Comparison of ENCODE assay signal across 1 cellular context in the genomic region with DNA sequence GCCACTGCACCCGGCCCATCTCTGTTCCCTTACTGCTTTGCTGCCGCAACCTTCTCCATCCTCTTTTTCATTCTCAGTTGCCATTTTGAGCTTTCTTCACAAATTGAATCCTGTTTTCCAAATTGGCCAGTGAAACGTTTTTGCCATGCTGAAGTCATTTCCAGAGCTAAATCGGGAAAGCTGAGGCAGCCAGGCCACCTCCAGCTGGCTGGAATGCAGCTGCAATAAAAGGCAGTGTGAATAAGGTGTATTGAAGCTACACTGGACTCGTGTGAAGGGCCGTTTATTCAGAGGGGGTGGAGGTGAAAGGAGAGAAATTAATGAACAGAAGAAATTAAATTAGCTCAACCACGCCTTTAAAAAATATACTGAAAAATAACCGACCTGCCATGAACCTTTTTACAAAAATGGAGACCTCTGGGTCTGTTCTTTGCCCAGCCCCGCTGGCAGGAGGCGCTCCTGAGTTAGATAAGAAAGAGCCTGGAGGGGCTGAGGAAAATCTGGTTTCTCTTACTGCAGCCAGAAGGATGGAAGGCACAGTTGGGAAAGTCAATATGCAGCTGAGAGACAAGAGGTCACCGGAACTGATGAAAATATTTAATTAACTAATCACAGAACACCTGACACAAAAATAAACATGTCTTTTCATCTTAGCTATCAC.
TF ChIP-seq lines count a peak whose summit lies in the region.

No MANE protein-coding gene starts in this region.

TF ChIP-seq in SK-N-SH treated with all-trans-retinoic acid at 6 μM for 48 hours, 23 proteins besides CTCF, POLR2A, EP300 and RAD21 (continued from another document):
- TF ChIP-seq, protein P1, sequence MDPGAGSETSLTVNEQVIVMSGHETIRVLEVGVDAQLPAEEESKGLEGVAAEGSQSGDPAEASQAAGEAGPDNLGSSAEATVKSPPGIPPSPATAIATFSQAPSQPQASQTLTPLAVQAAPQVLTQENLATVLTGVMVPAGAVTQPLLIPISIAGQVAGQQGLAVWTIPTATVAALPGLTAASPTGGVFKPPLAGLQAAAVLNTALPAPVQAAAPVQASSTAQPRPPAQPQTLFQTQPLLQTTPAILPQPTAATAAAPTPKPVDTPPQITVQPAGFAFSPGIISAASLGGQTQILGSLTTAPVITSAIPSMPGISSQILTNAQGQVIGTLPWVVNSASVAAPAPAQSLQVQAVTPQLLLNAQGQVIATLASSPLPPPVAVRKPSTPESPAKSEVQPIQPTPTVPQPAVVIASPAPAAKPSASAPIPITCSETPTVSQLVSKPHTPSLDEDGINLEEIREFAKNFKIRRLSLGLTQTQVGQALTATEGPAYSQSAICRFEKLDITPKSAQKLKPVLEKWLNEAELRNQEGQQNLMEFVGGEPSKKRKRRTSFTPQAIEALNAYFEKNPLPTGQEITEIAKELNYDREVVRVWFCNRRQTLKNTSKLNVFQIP (CRISPR knock-in tag; IDR thresholded peaks at IDR 0.05; ENCODE audit: borderline replicate concordance, low read depth): no peak
- TF ChIP-seq ISL1 (CRISPR knock-in tag; IDR thresholded peaks at IDR 0.05): no peak
